In the genomic region with DNA sequence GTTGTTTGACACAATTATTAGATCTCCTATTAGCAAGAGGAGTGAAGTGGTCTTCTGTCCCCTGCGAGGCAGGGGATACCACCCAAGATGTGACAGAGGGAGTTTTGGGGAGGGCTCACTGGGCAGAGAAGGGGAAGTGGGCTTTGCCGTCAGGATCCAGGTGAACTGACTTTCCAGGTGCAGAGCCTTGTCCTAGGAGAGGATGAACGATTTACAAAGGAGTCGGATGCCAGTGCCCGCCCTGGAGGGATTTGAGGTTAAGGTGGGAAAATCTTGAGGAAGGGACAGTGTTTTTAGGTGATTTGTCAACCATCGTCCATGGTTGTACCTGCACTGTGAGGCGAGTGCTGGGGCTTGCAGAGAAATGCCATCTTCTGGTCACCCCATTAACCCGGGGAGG, we compare ENCODE assay signal across 8 cellular contexts.
"Had no signal": no experiment of that assay in that cellular context is flagged by ENCODE, and none has a peak within 500 bp of the region (broad histone marks: within the 10 kb centered on the region; RNA-seq: fewer than 3 reads in every experiment).

No MANE protein-coding gene starts in this region.

- H3K9ac ChIP-seq: GM23248 had no signal

- H3K4me3 Mint-ChIP-seq: IgD-negative memory B cell had no signal

- H3K27ac ChIP-seq: GM23248, HL-60 had no signal

- DNase-seq: GM23248, GOT3, H7, HCEC 1CT, KBM-7 had no signal

- H3K27ac Mint-ChIP-seq: IgD-negative memory B cell had no signal

- ATAC-seq: HepG2 had no signal

- H2AFZ ChIP-seq: GM23248 had no signal

- H3K4me3 ChIP-seq: GM23248 had no signal
